In genomic region chr3:9750556-9751411, GRCh38 we compare ENCODE assay signal across 8 cellular contexts. TPM values are rescaled to one million over a fixed set of nuclear protein-coding genes. Genes with fewer than 3 reads are reported as not detected.
DNase-seq lines count a peak whose midpoint lies in the region; ATAC-seq and TF ChIP-seq lines count a peak whose summit lies in the region.

No MANE protein-coding gene starts in this region.

- no peaks in the 10 kb centered on the region for H3K9me3 ChIP-seq in HEK293 (ENCODE audit: control insufficient read depth, insufficient read depth, low read depth, low read length)

- peaks cover 53% of the 10 kb centered on the region for H3K4me1 Mint-ChIP-seq in activated naive CD8-positive, alpha-beta T cell treated with anti-CD3 and anti-CD28 coated beads, Interleukin-2, amount 10 ng/mL, durations not matched to agents 7 days and 5 days

- H3K36me3 Mint-ChIP-seq in activated naive CD8-positive, alpha-beta T cell treated with anti-CD3 and anti-CD28 coated beads, Interleukin-2, amount 10 ng/mL, durations not matched to agents 7 days and 5 days = peaks cover 34% of the 10 kb centered on the region

- no peak for ATAC-seq in activated naive CD8-positive, alpha-beta T cell treated with anti-CD3 and anti-CD28 coated beads, Interleukin-2, amount 10 ng/mL, durations not matched to agents 7 days and 5 days (ENCODE audit: low read depth)
- ATAC-seq in GM19035 (IDR thresholded peaks at IDR 0.05; ENCODE audit: unreplicated experiment) = no peak

- DNase-seq in activated naive CD8-positive, alpha-beta T cell treated with anti-CD3 and anti-CD28 coated beads, Interleukin-2, amount 10 ng/mL, durations not matched to agents 7 days and 5 days = no peak
- DNase-seq in kidney epithelial cell (ENCODE audit: low read depth) (no peak), substantia nigra (lab: John Stamatoyannopoulos, UW) (no peak), posterior vena cava (ENCODE audit: low spot score) (no peak), nucleus accumbens (lab: John Stamatoyannopoulos, UW) (no peak)

- peak overlapping the region; percentile 98 for H3K4me3 Mint-ChIP-seq in activated naive CD8-positive, alpha-beta T cell treated with anti-CD3 and anti-CD28 coated beads, Interleukin-2, amount 10 ng/mL, durations not matched to agents 7 days and 5 days

- H3K36me3 ChIP-seq in HEK293 (ENCODE audit: control insufficient read depth in 2 of 2, insufficient read depth in 1 of 2, low read length in 2 of 2) (peaks cover 0 to 68% of the 10 kb centered on the region in 2 experiments; a peak in 2 of 3 replicates), kidney epithelial cell (ENCODE audit: control insufficient read depth, insufficient read depth, low read length) (peaks cover 4% of the 10 kb centered on the region)

- POLR2A ChIA-PET in HEK293 (lab: Yijun Ruan, JAX) = interaction anchor here (1.8 to 2.7 kb wide), 7 partner anchors 9 to 101 kb away, joined by 6 to 47 read pairs (median 12); partner anchors contain the start of genes ARPC4, BRPF1, CAMK1 and MTMR14
- POLR2A ChIA-PET in activated naive CD8-positive, alpha-beta T cell treated with anti-CD3 and anti-CD28 coated beads, Interleukin-2, amount 10 ng/mL, durations not matched to agents 7 days and 5 days (lab: Charles Lee) = interaction anchor here (1.0 to 5.3 kb wide), 4 partner anchors 18 to 42 kb away, joined by 5 to 65 read pairs (median 17); partner anchors contain the start of genes ARPC4, BRPF1, CAMK1 and TADA3

- CTCF ChIA-PET in HEK293 (lab: Yijun Ruan, JAX) = interaction anchor here (1.2 to 2.2 kb wide), 2 partner anchors 35 kb away, joined by 5 to 7 read pairs; no protein-coding TSS in a partner anchor

- no peaks in the 10 kb centered on the region for H3K27me3 ChIP-seq in kidney epithelial cell (ENCODE audit: control insufficient read depth, insufficient read depth, low read length)

- H3K27me3 Mint-ChIP-seq in activated naive CD8-positive, alpha-beta T cell treated with anti-CD3 and anti-CD28 coated beads, Interleukin-2, amount 10 ng/mL, durations not matched to agents 7 days and 5 days = no peaks in the 10 kb centered on the region

- H3K27ac ChIP-seq in 22Rv1 = peak overlapping the region; percentile 89
- peak overlapping the region; percentile 66; the same call in 1 of the 2 replicates for H3K27ac ChIP-seq in HEK293 (ENCODE audit: extremely low read depth, low read depth, low read length)
- H3K27ac ChIP-seq in substantia nigra (ENCODE audit: low read depth, low read length, poor library complexity, severe bottlenecking) = peak overlapping the region; percentile 93

- peak overlapping the region; percentile 94 for H3K27ac Mint-ChIP-seq in activated naive CD8-positive, alpha-beta T cell treated with anti-CD3 and anti-CD28 coated beads, Interleukin-2, amount 10 ng/mL, durations not matched to agents 7 days and 5 days

- no peaks in the 10 kb centered on the region for H3K9me3 Mint-ChIP-seq in activated naive CD8-positive, alpha-beta T cell treated with anti-CD3 and anti-CD28 coated beads, Interleukin-2, amount 10 ng/mL, durations not matched to agents 7 days and 5 days

- H3K4me3 ChIP-seq in HEK293 (ENCODE audit: low read depth, low read length) (peak overlapping the region; percentile 70), kidney epithelial cell (ENCODE audit: low read depth, low read length) (peak overlapping the region; percentile 73)

- intact Hi-C loops in posterior vena cava (cut with DNase I) = no loop called here

- 0 out of 2 replicates have a peak, but pooled peaks cover 2% of the 10 kb centered on the region for H3K4me1 ChIP-seq in HEK293 (ENCODE audit: control insufficient read depth, insufficient read depth, low read length)

- TF ChIP-seq CTCF in 22Rv1 (IDR thresholded peaks at IDR 0.05) (no peak), HEK293 (tag by site-specific recombination; IDR thresholded peaks at IDR 0.05) (no peak), kidney epithelial cell (IDR thresholded peaks at IDR 0.05; ENCODE audit: insufficient read depth, low read length, poor library complexity, severe bottlenecking) (no peak)

TF ChIP-seq in HEK293, 187 proteins besides CTCF, POLR2A, EP300 and RAD21:
- TF ChIP-seq ELK4 (IDR thresholded peaks at IDR 0.05; ENCODE audit: borderline replicate concordance, low read depth, low read length) = no peak
- no peak for TF ChIP-seq ZNF621 (tag by site-specific recombination; IDR thresholded peaks at IDR 0.05)
- 0 out of 2 replicates have a peak, but pooled peaks have one; percentile 13 for TF ChIP-seq GLIS2 (tag by site-specific recombination; IDR thresholded peaks at IDR 0.05)
- TF ChIP-seq ZBTB8A (tag by site-specific recombination; IDR thresholded peaks at IDR 0.05) = no peak
- no peak for TF ChIP-seq ZNF23 (tag by site-specific recombination; IDR thresholded peaks at IDR 0.05; ENCODE audit: borderline replicate concordance)
- no peak for TF ChIP-seq ZBTB21 (tag by site-specific recombination; IDR thresholded peaks at IDR 0.05)

RNA-seq across cellular contexts. Expression of gene OGG1, which starts 1.0 kb away (rescaled TPM):
- 10 to 100 TPM; 41.3 to 46.1 TPM for total RNA-seq in activated naive CD8-positive, alpha-beta T cell treated with anti-CD3 and anti-CD28 coated beads, Interleukin-2, amount 10 ng/mL, durations not matched to agents 7 days and 5 days
- total RNA-seq in kidney epithelial cell (19.2 and 23.9 TPM in 2 replicates), posterior vena cava (10 to 100 TPM; 15.4 to 23.4 TPM)

RNA-seq across cellular contexts. Expression of gene CAMK1, which starts 19.0 kb away (rescaled TPM):
- 10 to 100 TPM; 25.2 to 26.9 TPM for total RNA-seq in activated naive CD8-positive, alpha-beta T cell treated with anti-CD3 and anti-CD28 coated beads, Interleukin-2, amount 10 ng/mL, durations not matched to agents 7 days and 5 days
- total RNA-seq in kidney epithelial cell = 18.0 and 19.9 TPM in 2 replicates
- total RNA-seq in posterior vena cava = 10 to 100 TPM; 47.8 to 50.6 TPM

RNA-seq across cellular contexts. Expression of gene BRPF1, which starts 19.2 kb away (rescaled TPM):
- total RNA-seq in activated naive CD8-positive, alpha-beta T cell treated with anti-CD3 and anti-CD28 coated beads, Interleukin-2, amount 10 ng/mL, durations not matched to agents 7 days and 5 days = 10 to 100 TPM; 57.3 to 58.8 TPM
- 20.1 and 21.3 TPM in 2 replicates for total RNA-seq in kidney epithelial cell
- 10 to 100 TPM; 15.6 to 17.5 TPM for total RNA-seq in posterior vena cava

RNA-seq across cellular contexts. Expression of gene TADA3, which starts 41.5 kb away (rescaled TPM):
- 10 to 100 TPM; 71.8 to 73.3 TPM for total RNA-seq in activated naive CD8-positive, alpha-beta T cell treated with anti-CD3 and anti-CD28 coated beads, Interleukin-2, amount 10 ng/mL, durations not matched to agents 7 days and 5 days
- total RNA-seq in kidney epithelial cell (105 and 114 TPM in 2 replicates), posterior vena cava (10 to 100 TPM; 44.2 to 48.8 TPM)

RNA-seq across cellular contexts. Expression of gene ARPC4, which starts 42.1 kb away (rescaled TPM):
- 100 to 1,000 TPM; 225 to 227 TPM for total RNA-seq in activated naive CD8-positive, alpha-beta T cell treated with anti-CD3 and anti-CD28 coated beads, Interleukin-2, amount 10 ng/mL, durations not matched to agents 7 days and 5 days
- total RNA-seq in kidney epithelial cell (204 and 206 TPM in 2 replicates), posterior vena cava (100 to 1,000 TPM; 144 to 148 TPM)
